ENCODE assay signal across 31 cellular contexts in the genomic region with DNA sequence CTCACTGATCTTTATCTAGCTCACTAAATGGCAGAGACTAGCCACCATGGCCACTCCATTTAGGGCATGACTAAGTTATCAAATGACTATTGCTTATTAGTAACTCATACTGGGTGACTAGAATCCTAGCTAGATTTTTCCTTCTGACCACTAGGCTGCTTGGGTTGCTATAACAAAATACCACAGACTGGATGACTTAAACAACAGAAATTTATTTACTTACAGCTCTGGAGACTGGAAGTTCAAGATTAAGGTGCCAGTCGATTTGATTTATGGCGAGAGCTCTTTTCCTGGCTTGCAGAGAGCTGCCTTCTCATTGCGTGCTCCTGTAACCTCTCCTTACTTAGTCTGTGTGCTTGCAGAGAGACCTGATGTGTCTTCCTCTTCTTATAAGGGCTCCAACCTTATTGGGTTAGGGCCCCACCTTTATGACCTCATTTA. TPM values are rescaled to one million over a fixed set of nuclear protein-coding genes. Genes with fewer than 3 reads are reported as not detected.
A peak's percentile ranks its signal among the peaks of the same experiment; 100 is the strongest.
DNase-seq lines count a peak whose midpoint lies in the region; FAIRE-seq and TF ChIP-seq lines count a peak whose summit lies in the region.
"Had no signal": no experiment of that assay in that cellular context is flagged by ENCODE, and none has a peak within 500 bp of the region (broad histone marks: within the 10 kb centered on the region; RNA-seq: fewer than 3 reads in every experiment).

No MANE protein-coding gene starts in this region.

- in situ Hi-C loops in GM23248 (cut with MboI): no loop called here

- H3K4me1 Mint-ChIP-seq in activated CD4-positive, alpha-beta memory T cell treated with anti-CD3 and anti-CD28 coated beads, Interleukin-2, amount 10 ng/mL, durations not matched to agents 7 days and 5 days: no peaks in the 10 kb centered on the region
- H3K4me1 Mint-ChIP-seq in activated CD4-positive, alpha-beta memory T cell treated with anti-CD3 and anti-CD28 coated beads for 36 hours (ENCODE audit: low read depth): no peaks in the 10 kb centered on the region
- H3K4me1 Mint-ChIP-seq: activated naive CD4-positive, alpha-beta T cell treated with anti-CD3 and anti-CD28 coated beads, Interleukin-2, amount 50 U/mL, for 24 hours had no signal

- H3K27me3 Mint-ChIP-seq in activated CD4-positive, alpha-beta memory T cell treated with anti-CD3 and anti-CD28 coated beads, Interleukin-2, amount 10 ng/mL, durations not matched to agents 7 days and 5 days: peaks cover 33% of the 10 kb centered on the region
- peaks cover 15% of the 10 kb centered on the region for H3K27me3 Mint-ChIP-seq in activated CD4-positive, alpha-beta memory T cell treated with anti-CD3 and anti-CD28 coated beads for 36 hours

- H3K4me3 Mint-ChIP-seq in activated CD4-positive, alpha-beta memory T cell treated with anti-CD3 and anti-CD28 coated beads, Interleukin-2, amount 10 ng/mL, durations not matched to agents 7 days and 5 days: no peak overlapping the region
- H3K4me3 Mint-ChIP-seq in activated CD4-positive, alpha-beta memory T cell treated with anti-CD3 and anti-CD28 coated beads for 36 hours: no peak overlapping the region
- H3K4me3 Mint-ChIP-seq: activated naive CD4-positive, alpha-beta T cell treated with anti-CD3 and anti-CD28 coated beads, Interleukin-2, amount 50 U/mL, for 24 hours; immature natural killer cell; mesothelial cell of epicardium; naive thymus-derived CD8-positive, alpha-beta T cell had no signal

- H3F3A ChIP-seq in GM23248 (ENCODE audit: insufficient read depth): peaks cover 57% of the 10 kb centered on the region

- H3K9ac ChIP-seq in GM23248: no peak overlapping the region

- no peaks in the 10 kb centered on the region for H3K9me3 ChIP-seq in GM23248 (ENCODE audit: low read depth)
- H3K9me3 ChIP-seq in hepatocyte (ENCODE audit: low read depth): no peaks in the 10 kb centered on the region
- H3K9me3 ChIP-seq: BE2C, upper lobe of left lung had no signal

- no peak for FAIRE-seq in D721Med (lab: Jason Lieb, UNC)
- FAIRE-seq: A204.1, endothelial cell of umbilical vein, small intestine had no signal

- H3K79me2 ChIP-seq in GM23248 (ENCODE audit: insufficient read depth): no peaks in the 10 kb centered on the region
- no peaks in the 10 kb centered on the region for H3K79me2 ChIP-seq in hepatocyte

- H3K9me2 ChIP-seq in GM23248 (ENCODE audit: insufficient read depth): no peaks in the 10 kb centered on the region
- no peaks in the 10 kb centered on the region for H3K9me2 ChIP-seq in hepatocyte (replicated peaks; ENCODE audit: insufficient read depth)

- no peak overlapping the region for H3K27ac Mint-ChIP-seq in activated CD4-positive, alpha-beta memory T cell treated with anti-CD3 and anti-CD28 coated beads, Interleukin-2, amount 10 ng/mL, durations not matched to agents 7 days and 5 days
- no peak overlapping the region for H3K27ac Mint-ChIP-seq in activated CD4-positive, alpha-beta memory T cell treated with anti-CD3 and anti-CD28 coated beads for 36 hours
- H3K27ac Mint-ChIP-seq: activated naive CD4-positive, alpha-beta T cell treated with anti-CD3 and anti-CD28 coated beads, Interleukin-2, amount 50 U/mL, for 24 hours; immature natural killer cell; mesothelial cell of epicardium; naive thymus-derived CD8-positive, alpha-beta T cell had no signal

- no peaks in the 10 kb centered on the region for H3K36me3 ChIP-seq in GM23248 (ENCODE audit: low read depth)
- no peaks in the 10 kb centered on the region for H3K36me3 ChIP-seq in hepatocyte (replicated peaks; ENCODE audit: insufficient read depth, low read depth)
- H3K36me3 ChIP-seq: BE2C, upper lobe of left lung had no signal

- H2AFZ ChIP-seq in GM23248: peak overlapping the region; percentile 38; the same call in 1 of the 2 replicates
- H2AFZ ChIP-seq in hepatocyte: no peak overlapping the region

- WGBS in GM23248 (ENCODE audit: low coverage in 1 of 2, low lambda C conversion rate in 2 of 2, missing lambda C conversion rate in 2 of 2), 2 experiments: 48 to 58% methylated on average over 3 of the region's 3 CpGs
- 85% methylated on average over 3 of the region's 3 CpGs for WGBS in hepatocyte (ENCODE audit: low lambda C conversion rate, missing lambda C conversion rate)

- H3K27me3 ChIP-seq in GM23248 (replicated peaks; ENCODE audit: insufficient read depth) (0 out of 2 replicates have a peak, but pooled peaks cover 4% of the 10 kb centered on the region), hepatocyte (no peaks in the 10 kb centered on the region)
- H3K27me3 ChIP-seq: upper lobe of left lung had no signal

- intact Hi-C loops in activated CD4-positive, alpha-beta memory T cell treated with anti-CD3 and anti-CD28 coated beads for 36 hours (cut with micrococcal nuclease): no loop called here

- H3K4me3 ChIP-seq in GM23248 (no peak overlapping the region), fibroblast of mammary gland (ENCODE audit: control insufficient read depth, low read depth, low read length) (no peak overlapping the region), hepatocyte (no peak overlapping the region)
- H3K4me3 ChIP-seq: SK-N-MC, upper lobe of left lung had no signal

- peak overlapping the region; percentile 57 for H3K27ac ChIP-seq in GM23248
- no peak overlapping the region for H3K27ac ChIP-seq in hepatocyte
- H3K27ac ChIP-seq: SK-N-MC, upper lobe of left lung, VCaP had no signal

- H4K20me1 ChIP-seq in GM23248 (ENCODE audit: insufficient read depth): no peaks in the 10 kb centered on the region
- no peaks in the 10 kb centered on the region for H4K20me1 ChIP-seq in hepatocyte (ENCODE audit: insufficient read depth, poor library complexity, severe bottlenecking)

- DNase-seq in A172 (ENCODE audit: low spot score): peak; percentile 70
- peak; percentile 83 for DNase-seq in GM23248
- DNase-seq in RKO (ENCODE audit: low spot score): peak; percentile 31
- peak; percentile 43 for DNase-seq in fibroblast of mammary gland (ENCODE audit: low read depth)
- no peak for DNase-seq in hepatocyte (ENCODE audit: low spot score)
- no peak for DNase-seq in activated CD4-positive, alpha-beta memory T cell treated with anti-CD3 and anti-CD28 coated beads, Interleukin-2, amount 10 ng/mL, durations not matched to agents 7 days and 5 days
- DNase-seq in activated CD4-positive, alpha-beta memory T cell treated with anti-CD3 and anti-CD28 coated beads for 36 hours: no peak
- DNase-seq in D721Med (ENCODE audit: insufficient read length, low spot score): no peak
- DNase-seq: activated CD4-positive, alpha-beta T cell treated with anti-CD3 and anti-CD28 coated beads for 48 hours; anterior cingulate cortex; BE2C; cerebellar nuclear complex; COR-L47; DND-41; foreskin fibroblast; immature natural killer cell; left ventricle myocardium superior; naive thymus-derived CD8-positive, alpha-beta T cell; NCI-H1092 treated with DMSO at 0.1 percent for 48 hours; NCI-H187 treated with DMSO at 0.1 percent for 48 hours; NCI-H2227 treated with DMSO at 0.1 percent for 48 hours; occipital lobe; small intestine; stimulated activated CD4-positive, alpha-beta T cell treated with anti-CD3 and anti-CD28 coated beads, Interleukin-1b, Interleukin-23, amount 100 ng/mL, for 48 hours; upper lobe of left lung had no signal

- H3K9me3 Mint-ChIP-seq in activated CD4-positive, alpha-beta memory T cell treated with anti-CD3 and anti-CD28 coated beads, Interleukin-2, amount 10 ng/mL, durations not matched to agents 7 days and 5 days: no peaks in the 10 kb centered on the region
- H3K9me3 Mint-ChIP-seq in activated CD4-positive, alpha-beta memory T cell treated with anti-CD3 and anti-CD28 coated beads for 36 hours: no peaks in the 10 kb centered on the region
- H3K9me3 Mint-ChIP-seq: activated naive CD4-positive, alpha-beta T cell treated with anti-CD3 and anti-CD28 coated beads, Interleukin-2, amount 50 U/mL, for 24 hours; mesothelial cell of epicardium had no signal

- POLR2A ChIA-PET in activated CD4-positive, alpha-beta memory T cell treated with anti-CD3 and anti-CD28 coated beads, Interleukin-2, amount 10 ng/mL, durations not matched to agents 7 days and 5 days (lab: Charles Lee): no interaction called here
- POLR2A ChIA-PET in activated CD4-positive, alpha-beta memory T cell treated with anti-CD3 and anti-CD28 coated beads for 36 hours (lab: Charles Lee): no interaction called here

- H3K4me2 ChIP-seq in GM23248 (ENCODE audit: unreplicated experiment) (peak overlapping the region; percentile 40), hepatocyte (no peak overlapping the region)

- CTCF ChIA-PET in activated CD4-positive, alpha-beta memory T cell treated with anti-CD3 and anti-CD28 coated beads, Interleukin-2, amount 10 ng/mL, durations not matched to agents 7 days and 5 days (lab: Charles Lee): no interaction called here
- CTCF ChIA-PET in activated CD4-positive, alpha-beta memory T cell treated with anti-CD3 and anti-CD28 coated beads for 36 hours (lab: Charles Lee): no interaction called here

- H3K4me1 ChIP-seq in GM23248 (ENCODE audit: insufficient read depth): peaks cover 59% of the 10 kb centered on the region
- no peaks in the 10 kb centered on the region for H3K4me1 ChIP-seq in hepatocyte (ENCODE audit: insufficient read depth)
- H3K4me1 ChIP-seq: BE2C, upper lobe of left lung had no signal

- H3K36me3 Mint-ChIP-seq in activated CD4-positive, alpha-beta memory T cell treated with anti-CD3 and anti-CD28 coated beads, Interleukin-2, amount 10 ng/mL, durations not matched to agents 7 days and 5 days (ENCODE audit: low read depth): no peaks in the 10 kb centered on the region
- no peaks in the 10 kb centered on the region for H3K36me3 Mint-ChIP-seq in activated CD4-positive, alpha-beta memory T cell treated with anti-CD3 and anti-CD28 coated beads for 36 hours
- H3K36me3 Mint-ChIP-seq: activated naive CD4-positive, alpha-beta T cell treated with anti-CD3 and anti-CD28 coated beads, Interleukin-2, amount 50 U/mL, for 24 hours; mesothelial cell of epicardium had no signal

- TF ChIP-seq CTCF in fibroblast of mammary gland (conservative IDR thresholded peaks at IDR 0.05; ENCODE audit: control insufficient read depth, insufficient read depth, low read depth, low read length) (no peak), hepatocyte (IDR thresholded peaks at IDR 0.05; ENCODE audit: poor library complexity) (no peak), D721Med (IDR thresholded peaks at IDR 0.05; ENCODE audit: insufficient read depth, missing control alignments) (no peak)

RNA-seq across cellular contexts. Expression of gene APC, which starts 55.0 kb away (rescaled TPM):
- 36.7 and 49.4 TPM in 2 replicates for total RNA-seq in A172 (2014; rRNA removed; shearing (Covaris generic))
- total RNA-seq in GM23248 (2014; rRNA removed; shearing (Covaris generic)): 34.2 and 47.2 TPM in 2 replicates
- polyA plus RNA-seq in GM23248 (2016; fragmentation: Nextera tagmentation; extraction: Ambion mirVana): 17.8 and 18.1 TPM in 2 replicates
- total RNA-seq in hepatocyte: 48.8 and 57.0 TPM in 2 replicates
- 9.1 and 9.3 TPM in 2 replicates for polyA plus RNA-seq in hepatocyte
- 10 to 100 TPM; 21.7 to 21.9 TPM for total RNA-seq in activated CD4-positive, alpha-beta memory T cell treated with anti-CD3 and anti-CD28 coated beads, Interleukin-2, amount 10 ng/mL, durations not matched to agents 7 days and 5 days
- 10 to 100 TPM; 17.3 to 20.1 TPM for total RNA-seq in activated CD4-positive, alpha-beta memory T cell treated with anti-CD3 and anti-CD28 coated beads for 36 hours

Comparison
In these comparisons a context has a peak if more than half of its experiments do, and no peak if none do; other contexts are left out.
1. DNase-seq: peak in A172 (single experiment), GM23248 (single experiment), RKO (single experiment) and fibroblast of mammary gland (single experiment); none in hepatocyte (single experiment), activated CD4-positive, alpha-beta memory T cell treated with anti-CD3 and anti-CD28 coated beads, Interleukin-2, amount 10 ng/mL, durations not matched to agents 7 days and 5 days (single experiment), activated CD4-positive, alpha-beta memory T cell treated with anti-CD3 and anti-CD28 coated beads for 36 hours (single experiment) and D721Med (single experiment).